Comparison of ENCODE assay signal across 8 cellular contexts in genomic region chr5:72451771-72452505, GRCh38. TPM values are rescaled to one million over a fixed set of nuclear protein-coding genes. Genes with fewer than 3 reads are reported as not detected.
DNase-seq lines count a peak whose midpoint lies in the region; ATAC-seq and TF ChIP-seq lines count a peak whose summit lies in the region.

No MANE protein-coding gene starts in this region.

- intact Hi-C loops in PC-3 (cut with micrococcal nuclease): loop anchor here (5.0 kb wide), 2 partner anchors 45 to 60 kb away; no protein-coding TSS in a partner anchor

- H3K36me3 ChIP-seq in PC-3 (ENCODE audit: low read depth, low read length) (no peaks in the 10 kb centered on the region), fibroblast of lung (ENCODE audit: control insufficient read depth, insufficient read depth, low read length) (no peaks in the 10 kb centered on the region)

- H3F3A ChIP-seq in PC-3 (ENCODE audit: low read length, unreplicated experiment): no peaks in the 10 kb centered on the region

- H3K27ac ChIP-seq in PC-3 (ENCODE audit: low read length): peak overlapping the region; percentile 55
- peak overlapping the region; percentile 61 for H3K27ac ChIP-seq in fibroblast of lung (ENCODE audit: insufficient read depth, low read length)

- TF ChIP-seq CTCF in GM13976 (IDR thresholded peaks at IDR 0.05; ENCODE audit: borderline replicate concordance, control extremely low read depth, extremely low read depth, insufficient read depth, missing control alignments) (no peak), PC-3 (conservative IDR thresholded peaks at IDR 0.05; ENCODE audit: low read depth, low read length) (no peak), fibroblast of lung (conservative IDR thresholded peaks at IDR 0.05 in 1 of 2, IDR thresholded peaks at IDR 0.05 in 1 of 2; ENCODE audit: low read depth in 1 of 2, low read length in 2 of 2) (no peak), osteocyte (IDR thresholded peaks at IDR 0.05) (no peak)

- in situ Hi-C loops in GM13976 (cut with MboI; ENCODE audit: low sequenced_read_pairs, unreplicated experiment): no loop called here

- peak; percentile 84 for ATAC-seq in HG02571 (IDR thresholded peaks at IDR 0.05; ENCODE audit: unreplicated experiment)
- ATAC-seq in PC-3: peak; percentile 66

- CTCF ChIA-PET in PC-3 (lab: Charles Lee): interaction anchor here (0.7 kb wide), 1 partner anchor 86 kb away, joined by 3 read pairs; no protein-coding TSS in a partner anchor

- H4K20me1 ChIP-seq in PC-3 (ENCODE audit: low read length) (no peaks in the 10 kb centered on the region), fibroblast of lung (ENCODE audit: control insufficient read depth, extremely low read depth, insufficient read depth, low read length) (no peaks in the 10 kb centered on the region)

- H3K4me1 Mint-ChIP-seq in osteocyte (ENCODE audit: unreplicated experiment): peaks cover 61% of the 10 kb centered on the region

- H3K9ac ChIP-seq in PC-3 (ENCODE audit: low read length) (no peak overlapping the region), fibroblast of lung (ENCODE audit: insufficient read depth, low read length) (peak overlapping the region; percentile 21)

- H3K4me3 ChIP-seq in PC-3 (ENCODE audit: low read length) (peak overlapping the region; percentile 23; the same call in 1 of the 2 replicates), fibroblast of lung (replicated peaks in 1 of 4; ENCODE audit: control extremely low read depth in 1 of 4, insufficient read depth in 1 of 4, low read depth in 3 of 4, low read length in 4 of 4) (no peak overlapping the region)

- no peaks in the 10 kb centered on the region for H3K36me3 Mint-ChIP-seq in osteocyte (ENCODE audit: unreplicated experiment)

- no peaks in the 10 kb centered on the region for H3K27me3 ChIP-seq in PC-3 (ENCODE audit: low read length)
- no peaks in the 10 kb centered on the region for H3K27me3 ChIP-seq in fibroblast of lung (ENCODE audit: control insufficient read depth, insufficient read depth, low read length)

- no TSS peak for BruUV-seq in PC-3 (replicated peaks; lab: Mats Ljungman, UMichigan)

- no peaks in the 10 kb centered on the region for H3K27me3 Mint-ChIP-seq in osteocyte (ENCODE audit: unreplicated experiment)

- no peaks in the 10 kb centered on the region for H3K79me2 ChIP-seq in PC-3 (ENCODE audit: low read length)
- no peaks in the 10 kb centered on the region for H3K79me2 ChIP-seq in fibroblast of lung (ENCODE audit: control insufficient read depth, insufficient read depth, low read length)

- no peaks in the 10 kb centered on the region for H3K9me2 ChIP-seq in PC-3 (replicated peaks; ENCODE audit: low read length)

- peaks cover 20% of the 10 kb centered on the region for H3K4me1 ChIP-seq in PC-3 (ENCODE audit: insufficient read depth, low read length)
- H3K4me1 ChIP-seq in fibroblast of lung (ENCODE audit: control insufficient read depth, extremely low read depth, insufficient read depth, low read length): peaks cover 19% of the 10 kb centered on the region

- POLR2A ChIA-PET in PC-3 (lab: Charles Lee; ENCODE audit: unreplicated experiment): interaction anchor here (0.5 kb wide), 1 partner anchor 72 kb away, joined by 10 read pairs; no protein-coding TSS in a partner anchor

- peak overlapping the region; percentile 98 for H3K27ac Mint-ChIP-seq in osteocyte (ENCODE audit: unreplicated experiment)

- H3K4me3 Mint-ChIP-seq in osteocyte (ENCODE audit: unreplicated experiment): peak overlapping the region; percentile 54

- no peaks in the 10 kb centered on the region for H3K9me3 Mint-ChIP-seq in osteocyte (ENCODE audit: unreplicated experiment)

- DNase-seq in GM13976 (ENCODE audit: low spot score) (peak; percentile 78), PC-3 (peak; percentile 40), fibroblast of lung (ENCODE audit: low read depth in 2 of 2) (peak; percentile 72 to 87), osteocyte (ENCODE audit: extremely low spot score, unreplicated experiment) (peak; percentile 91), NCI-H82 (lab: John Stamatoyannopoulos, UW) (no peak), NCI-H345 treated with DMSO at 0.1 percent for 48 hours (lab: John Stamatoyannopoulos, UW; ENCODE audit: unreplicated experiment) (no peak)
- DNase-seq in activated CD4-positive, alpha-beta T cell treated with anti-CD3 and anti-CD28 coated beads, Interleukin-2, amount 50 U/mL, for 48 hours: no peak

- H3K4me2 ChIP-seq in PC-3 (ENCODE audit: low read length) (peak overlapping the region; percentile 74), fibroblast of lung (ENCODE audit: extremely low read depth, insufficient read depth, low read length) (peak overlapping the region; percentile 52)

- H3K9me3 ChIP-seq in PC-3 (ENCODE audit: low read length): no peaks in the 10 kb centered on the region
- no peaks in the 10 kb centered on the region for H3K9me3 ChIP-seq in fibroblast of lung (ENCODE audit: control insufficient read depth, insufficient read depth, low read depth, low read length)

- peak overlapping the region; percentile 79 for H2AFZ ChIP-seq in PC-3 (ENCODE audit: low read length)
- peak overlapping the region; percentile 74 for H2AFZ ChIP-seq in fibroblast of lung (ENCODE audit: low read length)

RNA-seq across cellular contexts. Expression of gene ZNF366, which starts 55.3 kb away (rescaled TPM):
- total RNA-seq in PC-3 (2014; rRNA removed): not detected in 2 replicates
- total RNA-seq in fibroblast of lung: not detected in 2 replicates
- polyA plus RNA-seq in fibroblast of lung: not detected in 2 replicates
- polyA plus RNA-seq in fibroblast of lung (2012): not detected in 2 replicates
- not detected in 2 replicates for polyA minus RNA-seq in fibroblast of lung (ENCODE audit: low replicate concordance)
- not detected in 2 replicates for total RNA-seq in osteocyte

Comparison
In these comparisons a context has a peak if more than half of its experiments do, and no peak if none do; other contexts are left out.
1. DNase-seq: peak in GM13976 (single experiment), PC-3 (single experiment), fibroblast of lung (2 of 2) and osteocyte (single experiment); none in NCI-H82 (single experiment), NCI-H345 treated with DMSO at 0.1 percent for 48 hours (single experiment) and activated CD4-positive, alpha-beta T cell treated with anti-CD3 and anti-CD28 coated beads, Interleukin-2, amount 50 U/mL, for 48 hours (0 of 2).